Comparison of ENCODE assay signal across 17 cellular contexts in the genomic region with DNA sequence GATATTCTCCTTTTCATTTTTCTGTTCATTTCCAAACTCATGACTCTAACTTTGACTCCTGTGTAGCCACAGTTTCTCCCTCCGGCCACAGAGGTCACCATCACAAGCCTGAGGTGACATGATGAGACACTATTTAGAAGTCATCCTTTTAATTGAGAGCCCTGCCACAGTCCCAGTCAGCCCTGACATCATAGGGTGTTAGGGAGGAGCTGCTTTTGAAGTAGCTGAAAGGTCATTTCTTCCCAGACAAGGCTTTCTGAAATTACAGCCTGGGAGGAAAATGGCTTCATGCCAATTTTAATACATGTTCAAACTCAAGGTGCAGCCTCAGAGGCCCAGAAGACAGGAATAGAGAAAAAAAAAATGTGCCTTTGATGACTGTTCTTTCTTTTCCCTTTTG.
A peak's percentile ranks its signal among the peaks of the same experiment; 100 is the strongest.
DNase-seq lines count a peak whose midpoint lies in the region; ATAC-seq and TF ChIP-seq lines count a peak whose summit lies in the region.
"Had no signal": no experiment of that assay in that cellular context is flagged by ENCODE, and none has a peak within 500 bp of the region (broad histone marks: within the 10 kb centered on the region; RNA-seq: fewer than 3 reads in every experiment).

No MANE protein-coding gene starts in this region.

- no peak for TF ChIP-seq CTCF in fibroblast of villous mesenchyme (IDR thresholded peaks at IDR 0.05; ENCODE audit: insufficient read depth, low read depth, low read length)

- no peak overlapping the region for H3K4me3 Mint-ChIP-seq in stimulated activated naive CD8-positive, alpha-beta T cell treated with anti-CD3 and anti-CD28 coated beads, Interleukin-15, amount 100 ng/mL, for 72 hours
- H3K4me3 Mint-ChIP-seq: activated naive CD8-positive, alpha-beta T cell treated with anti-CD3 and anti-CD28 coated beads, Interleukin-2, amount 10 ng/mL, durations not matched to agents 7 days and 5 days; IgD-negative memory B cell had no signal

- DNase-seq in activated naive CD4-positive, alpha-beta T cell treated with anti-CD3 and anti-CD28 coated beads, Interleukin-2, amount 50 U/mL, for 72 hours (ENCODE audit: low spot score in 2 of 2), result no peak
- no peak for DNase-seq in activated naive CD4-positive, alpha-beta T cell treated with anti-CD3 and anti-CD28 coated beads, Interleukin-2, amount 50 U/mL, for 16 hours
- DNase-seq in NCI-H69 (lab: John Stamatoyannopoulos, UW), result peak; percentile 92
- DNase-seq in fibroblast of villous mesenchyme (ENCODE audit: low read depth), result peak; percentile 24
- no peak for DNase-seq in stimulated activated naive CD8-positive, alpha-beta T cell treated with anti-CD3 and anti-CD28 coated beads, Interleukin-15, amount 100 ng/mL, for 72 hours
- no peak for DNase-seq in GOT3 (lab: John Stamatoyannopoulos, UW)
- no peak for DNase-seq in stimulated activated CD4-positive, alpha-beta T cell treated with anti-CD3 and anti-CD28 coated beads, Interleukin-15, amount 100 ng/mL, for 24 hours
- DNase-seq: activated naive CD8-positive, alpha-beta T cell treated with anti-CD3 and anti-CD28 coated beads, Interleukin-2, amount 10 ng/mL, durations not matched to agents 7 days and 5 days; AML-193; DMS153; dorsolateral prefrontal cortex; NCI-H1694 treated with DMSO at 0.1 percent for 48 hours; NK-92 treated with Interleukin-12 subunit alpha and Interleukin-12 subunit beta, amount 100 ng/mL, for 24 hours; stimulated activated CD4-positive, alpha-beta T cell treated with anti-CD3 and anti-CD28 coated beads, Interleukin-2, amount 100 ng/mL, for 48 hours had no signal

- H3K4me3 ChIP-seq in fibroblast of villous mesenchyme (ENCODE audit: low read depth, low read length), result no peak overlapping the region
- H3K4me3 ChIP-seq: dorsolateral prefrontal cortex, SJSA1 had no signal

- peaks cover 19% of the 10 kb centered on the region for H3K4me1 Mint-ChIP-seq in stimulated activated naive CD8-positive, alpha-beta T cell treated with anti-CD3 and anti-CD28 coated beads, Interleukin-15, amount 100 ng/mL, for 72 hours
- H3K4me1 Mint-ChIP-seq: activated naive CD8-positive, alpha-beta T cell treated with anti-CD3 and anti-CD28 coated beads, Interleukin-2, amount 10 ng/mL, durations not matched to agents 7 days and 5 days had no signal

- peak; percentile 54 to 83 for ATAC-seq in activated naive CD4-positive, alpha-beta T cell treated with anti-CD3 and anti-CD28 coated beads, Interleukin-2, amount 50 U/mL, for 72 hours
- peak; percentile 65 for ATAC-seq in stimulated activated naive CD8-positive, alpha-beta T cell treated with anti-CD3 and anti-CD28 coated beads, Interleukin-15, amount 100 ng/mL, for 72 hours
- ATAC-seq in HG02623 (IDR thresholded peaks at IDR 0.05; ENCODE audit: unreplicated experiment), result no peak

- no peak overlapping the region for H3K27ac Mint-ChIP-seq in activated naive CD4-positive, alpha-beta T cell treated with anti-CD3 and anti-CD28 coated beads, Interleukin-2, amount 50 U/mL, for 72 hours
- H3K27ac Mint-ChIP-seq in stimulated activated naive CD8-positive, alpha-beta T cell treated with anti-CD3 and anti-CD28 coated beads, Interleukin-15, amount 100 ng/mL, for 72 hours, result no peak overlapping the region
- H3K27ac Mint-ChIP-seq: activated naive CD8-positive, alpha-beta T cell treated with anti-CD3 and anti-CD28 coated beads, Interleukin-2, amount 10 ng/mL, durations not matched to agents 7 days and 5 days; IgD-negative memory B cell had no signal

- H3K27me3 Mint-ChIP-seq in stimulated activated naive CD8-positive, alpha-beta T cell treated with anti-CD3 and anti-CD28 coated beads, Interleukin-15, amount 100 ng/mL, for 72 hours, result no peaks in the 10 kb centered on the region
- H3K27me3 Mint-ChIP-seq: activated naive CD8-positive, alpha-beta T cell treated with anti-CD3 and anti-CD28 coated beads, Interleukin-2, amount 10 ng/mL, durations not matched to agents 7 days and 5 days; IgD-negative memory B cell had no signal

- H3K9me3 Mint-ChIP-seq in activated naive CD4-positive, alpha-beta T cell treated with anti-CD3 and anti-CD28 coated beads, Interleukin-2, amount 50 U/mL, for 72 hours, result peaks cover 0 to 4% of the 10 kb centered on the region in 2 donors
- peaks cover 7 to 11% of the 10 kb centered on the region in 2 donors for H3K9me3 Mint-ChIP-seq in stimulated activated naive CD8-positive, alpha-beta T cell treated with anti-CD3 and anti-CD28 coated beads, Interleukin-15, amount 100 ng/mL, for 72 hours
- H3K9me3 Mint-ChIP-seq: activated naive CD8-positive, alpha-beta T cell treated with anti-CD3 and anti-CD28 coated beads, Interleukin-2, amount 10 ng/mL, durations not matched to agents 7 days and 5 days had no signal

- H3K36me3 Mint-ChIP-seq in activated naive CD4-positive, alpha-beta T cell treated with anti-CD3 and anti-CD28 coated beads, Interleukin-2, amount 50 U/mL, for 72 hours, result no peaks in the 10 kb centered on the region
- H3K36me3 Mint-ChIP-seq: activated naive CD8-positive, alpha-beta T cell treated with anti-CD3 and anti-CD28 coated beads, Interleukin-2, amount 10 ng/mL, durations not matched to agents 7 days and 5 days had no signal

Comparison
In these comparisons a context has a peak if more than half of its experiments do, and no peak if none do; other contexts are left out.
1. DNase-seq: peak in NCI-H69 (single experiment) and fibroblast of villous mesenchyme (single experiment); none in activated naive CD4-positive, alpha-beta T cell treated with anti-CD3 and anti-CD28 coated beads, Interleukin-2, amount 50 U/mL, for 72 hours (0 of 2), activated naive CD4-positive, alpha-beta T cell treated with anti-CD3 and anti-CD28 coated beads, Interleukin-2, amount 50 U/mL, for 16 hours (single experiment), stimulated activated naive CD8-positive, alpha-beta T cell treated with anti-CD3 and anti-CD28 coated beads, Interleukin-15, amount 100 ng/mL, for 72 hours (0 of 2), GOT3 (single experiment) and stimulated activated CD4-positive, alpha-beta T cell treated with anti-CD3 and anti-CD28 coated beads, Interleukin-15, amount 100 ng/mL, for 24 hours (single experiment).